Comparison of ENCODE assay signal across 8 cellular contexts in the genomic region with DNA sequence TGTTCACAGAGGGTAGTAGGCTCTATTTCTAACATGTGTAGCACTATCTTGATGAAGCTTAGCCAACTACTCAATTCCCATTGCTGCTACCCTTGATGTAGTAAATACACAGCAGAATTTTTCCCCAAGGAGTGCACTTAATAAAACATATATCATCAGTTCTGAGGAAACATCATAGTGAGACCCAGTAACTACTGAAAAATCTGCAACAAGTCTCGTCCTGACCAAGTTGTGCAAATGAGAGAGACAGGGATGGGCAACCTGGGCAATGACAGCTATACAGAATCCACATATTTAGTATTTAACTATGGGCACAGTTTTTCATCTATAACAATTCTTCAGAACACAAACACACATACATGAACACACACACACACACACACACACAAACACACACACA.
"Had no signal": no experiment of that assay in that cellular context is flagged by ENCODE, and none has a peak within 500 bp of the region (broad histone marks: within the 10 kb centered on the region; RNA-seq: fewer than 3 reads in every experiment).

No MANE protein-coding gene starts in this region.

- H3K27ac Mint-ChIP-seq: IgD-negative memory B cell had no signal

- H3K27ac ChIP-seq: HL-60 had no signal

- H3K4me3 Mint-ChIP-seq: IgD-negative memory B cell had no signal

- H3K4me1 Mint-ChIP-seq: IgD-negative memory B cell had no signal

- ATAC-seq: HepG2, K562 had no signal

- H3K27me3 Mint-ChIP-seq: IgD-negative memory B cell had no signal

- H3K4me3 ChIP-seq: K562 had no signal

- DNase-seq: IMR-90, KBM-7, KG1 had no signal

- FAIRE-seq: HepG2, HTR-8/SVneo, K562 had no signal

- H3K36me3 Mint-ChIP-seq: IgD-negative memory B cell had no signal
